Comparison of ENCODE assay signal across 14 cellular contexts in the genomic region with DNA sequence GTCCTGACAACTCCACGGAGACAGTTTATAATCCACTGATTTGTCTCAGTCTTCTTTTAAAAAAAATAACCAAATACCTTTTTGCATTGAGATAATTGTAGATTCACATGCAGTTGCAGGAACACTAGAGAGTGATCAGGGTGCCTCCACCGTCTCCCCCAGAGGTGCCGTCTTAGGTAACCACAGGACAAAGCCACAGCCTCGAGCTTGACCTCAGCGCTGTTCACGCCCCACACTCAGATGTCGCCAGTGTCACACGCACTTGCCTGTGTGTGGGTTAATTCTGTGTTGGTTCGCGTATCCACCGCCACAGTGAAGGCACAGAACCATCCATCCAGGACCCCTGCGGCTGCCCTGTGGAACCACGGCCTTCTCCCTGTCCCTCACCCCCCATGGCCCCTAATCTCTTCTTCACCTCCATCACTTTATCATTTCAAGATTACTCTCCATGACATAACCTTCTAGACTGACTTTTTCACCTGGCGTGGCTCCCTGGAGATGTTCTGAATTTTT.
A peak's percentile ranks its signal among the peaks of the same experiment; 100 is the strongest.
DNase-seq lines count a peak whose midpoint lies in the region; ATAC-seq and TF ChIP-seq lines count a peak whose summit lies in the region.
"Had no signal": no experiment of that assay in that cellular context is flagged by ENCODE, and none has a peak within 500 bp of the region (broad histone marks: within the 10 kb centered on the region; RNA-seq: fewer than 3 reads in every experiment).

No MANE protein-coding gene starts in this region.

- H3K9me3 ChIP-seq in vagina (no peaks in the 10 kb centered on the region), mucosa of descending colon (no peaks in the 10 kb centered on the region), SK-N-SH (peaks cover 8% of the 10 kb centered on the region; the same call in 1 of the 2 replicates)
- H3K9me3 ChIP-seq: Caco-2, HAP-1 had no signal

- no peak overlapping the region for H3K4me3 ChIP-seq in vagina
- no peak overlapping the region for H3K4me3 ChIP-seq in mucosa of descending colon
- H3K4me3 ChIP-seq in SK-N-SH (ENCODE audit: low read depth in 2 of 2, low read length in 1 of 2): no peak overlapping the region
- H3K4me3 ChIP-seq: HAP-1 had no signal

- WGBS in SK-N-SH (ENCODE audit: low lambda C conversion rate): 57% methylated on average over 14 of the region's 14 CpGs

- ATAC-seq in Right ventricle myocardium inferior (no peak), left ventricle myocardium superior (no peak), mucosa of descending colon (no peak), HG02571 (IDR thresholded peaks at IDR 0.05; ENCODE audit: unreplicated experiment) (no peak)
- ATAC-seq: CD8-positive, alpha-beta T cell had no signal

- H3K27me3 Mint-ChIP-seq in immature natural killer cell (ENCODE audit: low read depth in 3 of 3) (peaks cover 2 to 8% (median 7%) of the 10 kb centered on the region in 3 donors), osteocyte (ENCODE audit: unreplicated experiment) (no peaks in the 10 kb centered on the region)

- intact Hi-C loops in Right ventricle myocardium inferior (cut with DNase I) (no loop called here), left ventricle myocardium superior (cut with micrococcal nuclease) (no loop called here), vagina (cut with DNase I) (no loop called here), mucosa of descending colon (cut with DNase I, micrococcal nuclease) (no loop called here)

- POLR2A ChIA-PET in SK-N-SH (lab: Yijun Ruan, JAX): no interaction called here

- TF ChIP-seq EP300 in SK-N-SH (IDR thresholded peaks at IDR 0.05; ENCODE audit: borderline replicate concordance in 1 of 2, low read depth in 1 of 2, low read length in 1 of 2): no peak

- no peak for TF ChIP-seq RAD21 in SK-N-SH (IDR thresholded peaks at IDR 0.05; ENCODE audit: low read length)

- H3K27ac ChIP-seq in vagina: no peak overlapping the region
- no peak overlapping the region for H3K27ac ChIP-seq in SK-N-SH (ENCODE audit: low read depth in 2 of 2, low read length in 1 of 2)
- H3K27ac ChIP-seq: 22Rv1 had no signal

- no peak overlapping the region for H3K9ac ChIP-seq in SK-N-SH

- peak overlapping the region in 1 of 6 donors; percentile 8 for H3K27ac Mint-ChIP-seq in immature natural killer cell
- H3K27ac Mint-ChIP-seq in osteocyte (ENCODE audit: unreplicated experiment): no peak overlapping the region
- H3K27ac Mint-ChIP-seq: CD14-positive monocyte; CD8-positive, alpha-beta T cell had no signal

- H3K9me3 Mint-ChIP-seq in immature natural killer cell: no peaks in the 10 kb centered on the region
- peaks cover 5% of the 10 kb centered on the region for H3K9me3 Mint-ChIP-seq in osteocyte (ENCODE audit: unreplicated experiment)
- H3K9me3 Mint-ChIP-seq: CD8-positive, alpha-beta T cell had no signal

- no peak overlapping the region for H3K4me2 ChIP-seq in SK-N-SH

- H3K4me3 Mint-ChIP-seq in immature natural killer cell (peak overlapping the region in 3 of 5 donors; percentile 30 to 48 (median 34)), osteocyte (ENCODE audit: unreplicated experiment) (no peak overlapping the region)
- H3K4me3 Mint-ChIP-seq: CD14-positive monocyte; CD8-positive, alpha-beta T cell had no signal

- no peak overlapping the region for H2AFZ ChIP-seq in SK-N-SH (ENCODE audit: low read depth)

- no peak for TF ChIP-seq POLR2A in vagina (IDR thresholded peaks at IDR 0.05)

- TF ChIP-seq CTCF in osteocyte (IDR thresholded peaks at IDR 0.05): no peak
- no peak for TF ChIP-seq CTCF in vagina (IDR thresholded peaks at IDR 0.05)
- no peak for TF ChIP-seq CTCF in mucosa of descending colon (IDR thresholded peaks at IDR 0.05)
- no peak for TF ChIP-seq CTCF in SK-N-SH (IDR thresholded peaks at IDR 0.05)

- H3K4me1 ChIP-seq in vagina: no peaks in the 10 kb centered on the region
- no peaks in the 10 kb centered on the region for H3K4me1 ChIP-seq in mucosa of descending colon (ENCODE audit: low read depth)
- no peaks in the 10 kb centered on the region; a peak in 1 of 4 replicates for H3K4me1 ChIP-seq in SK-N-SH (ENCODE audit: control insufficient read depth in 1 of 2, insufficient read depth in 2 of 2, low read depth in 1 of 2, low read length in 1 of 2)
- H3K4me1 ChIP-seq: Caco-2 had no signal

- no peaks in the 10 kb centered on the region for H3K36me3 Mint-ChIP-seq in immature natural killer cell
- H3K36me3 Mint-ChIP-seq in osteocyte (ENCODE audit: unreplicated experiment): no peaks in the 10 kb centered on the region
- H3K36me3 Mint-ChIP-seq: CD14-positive monocyte; CD8-positive, alpha-beta T cell had no signal

- DNase-seq in Right ventricle myocardium inferior (ENCODE audit: missing footprints): peak; percentile 14
- no peak for DNase-seq in left ventricle myocardium superior
- peak; percentile 6 to 48 (median 31) for DNase-seq in immature natural killer cell
- peak; percentile 80 for DNase-seq in osteocyte (ENCODE audit: extremely low spot score, unreplicated experiment)
- peak; percentile 49 for DNase-seq in vagina (ENCODE audit: extremely low spot score in 2 of 2)
- DNase-seq in mucosa of descending colon: no peak
- no peak for DNase-seq in SK-N-SH
- DNase-seq: Caco-2, GF-D8 had no signal

- H3K79me2 ChIP-seq in SK-N-SH (ENCODE audit: insufficient read depth): no peaks in the 10 kb centered on the region

- H3K36me3 ChIP-seq in vagina: no peaks in the 10 kb centered on the region
- H3K36me3 ChIP-seq in mucosa of descending colon (ENCODE audit: low read depth): no peaks in the 10 kb centered on the region
- no peaks in the 10 kb centered on the region for H3K36me3 ChIP-seq in SK-N-SH (replicated peaks in 1 of 2; ENCODE audit: control insufficient read depth in 1 of 2, insufficient read depth in 2 of 2, low read length in 1 of 2)
- H3K36me3 ChIP-seq: HAP-1 had no signal

- no peaks in the 10 kb centered on the region for H3K9me2 ChIP-seq in SK-N-SH

- H3K4me1 Mint-ChIP-seq in immature natural killer cell: peaks cover 11 to 15% of the 10 kb centered on the region in 2 donors
- H3K4me1 Mint-ChIP-seq in osteocyte (ENCODE audit: unreplicated experiment): no peaks in the 10 kb centered on the region
- H3K4me1 Mint-ChIP-seq: CD14-positive monocyte had no signal

- CTCF ChIA-PET in SK-N-SH (lab: Yijun Ruan, JAX): no interaction called here

- H3K27me3 ChIP-seq in vagina (no peaks in the 10 kb centered on the region), SK-N-SH (ENCODE audit: insufficient read depth) (no peaks in the 10 kb centered on the region)

- H4K20me1 ChIP-seq in SK-N-SH (ENCODE audit: insufficient read depth): no peaks in the 10 kb centered on the region

- H3F3A ChIP-seq in SK-N-SH (replicated peaks; ENCODE audit: insufficient read depth): no peaks in the 10 kb centered on the region

TF ChIP-seq in SK-N-SH, 30 proteins besides CTCF, POLR2A, EP300 and RAD21:
- no peak for TF ChIP-seq RFX5 (IDR thresholded peaks at IDR 0.05; ENCODE audit: low read length)
- TF ChIP-seq SMC3 (IDR thresholded peaks at IDR 0.05; ENCODE audit: low read depth, low read length): no peak
- TF ChIP-seq NRF1 (IDR thresholded peaks at IDR 0.05; ENCODE audit: low read depth, low read length): no peak
- no peak for TF ChIP-seq POLR2AphosphoS5 (IDR thresholded peaks at IDR 0.05; ENCODE audit: low read depth, low read length)
- TF ChIP-seq, protein P1, sequence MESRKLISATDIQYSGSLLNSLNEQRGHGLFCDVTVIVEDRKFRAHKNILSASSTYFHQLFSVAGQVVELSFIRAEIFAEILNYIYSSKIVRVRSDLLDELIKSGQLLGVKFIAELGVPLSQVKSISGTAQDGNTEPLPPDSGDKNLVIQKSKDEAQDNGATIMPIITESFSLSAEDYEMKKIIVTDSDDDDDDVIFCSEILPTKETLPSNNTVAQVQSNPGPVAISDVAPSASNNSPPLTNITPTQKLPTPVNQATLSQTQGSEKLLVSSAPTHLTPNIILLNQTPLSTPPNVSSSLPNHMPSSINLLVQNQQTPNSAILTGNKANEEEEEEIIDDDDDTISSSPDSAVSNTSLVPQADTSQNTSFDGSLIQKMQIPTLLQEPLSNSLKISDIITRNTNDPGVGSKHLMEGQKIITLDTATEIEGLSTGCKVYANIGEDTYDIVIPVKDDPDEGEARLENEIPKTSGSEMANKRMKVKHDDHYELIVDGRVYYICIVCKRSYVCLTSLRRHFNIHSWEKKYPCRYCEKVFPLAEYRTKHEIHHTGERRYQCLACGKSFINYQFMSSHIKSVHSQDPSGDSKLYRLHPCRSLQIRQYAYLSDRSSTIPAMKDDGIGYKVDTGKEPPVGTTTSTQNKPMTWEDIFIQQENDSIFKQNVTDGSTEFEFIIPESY (IDR thresholded peaks at IDR 0.05; ENCODE audit: borderline replicate concordance, low read depth): no peak
- no peak for TF ChIP-seq EZH2phosphoT487 (IDR thresholded peaks at IDR 0.05; ENCODE audit: borderline replicate concordance, low read depth)

Comparison
In these comparisons a context has a peak if more than half of its experiments do, and no peak if none do; other contexts are left out.
1. DNase-seq: peak in Right ventricle myocardium inferior (single experiment), immature natural killer cell (3 of 3), osteocyte (single experiment) and vagina (2 of 2); none in left ventricle myocardium superior (single experiment), mucosa of descending colon (0 of 3) and SK-N-SH (single experiment).